ENCODE assay signal across 17 cellular contexts in the genomic region with DNA sequence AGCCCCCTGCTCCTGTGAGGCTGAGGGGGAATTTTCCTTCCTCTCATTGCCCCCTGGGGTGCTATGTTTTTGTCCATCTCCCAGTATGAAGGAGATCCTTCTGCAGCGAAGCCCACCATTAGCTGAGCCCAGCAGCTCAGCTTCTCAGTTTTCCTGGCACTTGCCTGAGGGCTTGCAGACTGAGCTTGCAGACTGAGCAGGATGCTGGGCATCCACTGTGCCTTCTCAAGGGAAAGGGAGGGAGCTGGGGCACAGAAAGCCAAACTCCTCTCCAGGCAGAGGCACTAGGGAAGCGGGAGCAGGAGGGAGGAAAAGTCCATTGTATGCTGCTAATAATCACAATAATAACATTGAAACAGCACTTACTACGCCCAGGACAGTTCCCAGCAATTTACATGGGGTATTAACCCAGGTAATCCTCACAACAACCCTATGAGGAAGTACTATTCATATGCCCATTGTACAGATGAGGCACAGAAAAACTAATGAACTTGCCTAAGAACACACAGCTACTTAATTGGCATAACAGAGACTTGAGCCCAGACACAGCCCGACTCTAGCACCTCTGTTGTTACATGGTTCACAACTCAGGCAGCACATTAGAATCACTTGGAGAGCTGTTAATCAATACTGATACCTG.
DNase-seq lines count a peak whose midpoint lies in the region; ATAC-seq and TF ChIP-seq lines count a peak whose summit lies in the region.
"Had no signal": no experiment of that assay in that cellular context is flagged by ENCODE, and none has a peak within 500 bp of the region (broad histone marks: within the 10 kb centered on the region; RNA-seq: fewer than 3 reads in every experiment).

No MANE protein-coding gene starts in this region.

- peaks cover 5% of the 10 kb centered on the region; the same call in 1 of the 2 replicates for H3K4me1 ChIP-seq in DND-41 (ENCODE audit: insufficient read depth, low read length)
- H3K4me1 ChIP-seq in mesendoderm (ENCODE audit: control insufficient read depth, low read depth, low read length) = no peaks in the 10 kb centered on the region
- H3K4me1 ChIP-seq: Peyer's patch had no signal

- H3K9ac ChIP-seq in DND-41 (ENCODE audit: low read depth, low read length) (no peak overlapping the region), mesendoderm (ENCODE audit: low read length) (no peak overlapping the region)

- H2AK5ac ChIP-seq in mesendoderm (ENCODE audit: low read length) = no peak overlapping the region

- H3K4me3 ChIP-seq in DND-41 (ENCODE audit: low read depth in 1 of 2, low read length in 2 of 2) = no peak overlapping the region
- H3K4me3 ChIP-seq in mesendoderm (ENCODE audit: low read length) = no peak overlapping the region
- H3K4me3 ChIP-seq: Peyer's patch had no signal

- no peak overlapping the region for H2BK15ac ChIP-seq in mesendoderm (replicated peaks; ENCODE audit: low read depth)

- 0 out of 2 replicates have a peak overlapping the region, but pooled peaks have one; percentile 54 for H3K27ac Mint-ChIP-seq in WTC11
- H3K27ac Mint-ChIP-seq in T-cell = no peak overlapping the region
- H3K27ac Mint-ChIP-seq: B cell had no signal

- no peak overlapping the region for H3K23ac ChIP-seq in mesendoderm (ENCODE audit: low read length)

- no CpG with 5 or more reads among the region's 4 CpGs for WGBS in mesendoderm (ENCODE audit: extremely low coverage, insufficient coverage, low lambda C conversion rate)

- 0 out of 2 replicates have a peak overlapping the region, but pooled peaks have one; percentile 41 for H2AFZ ChIP-seq in DND-41 (ENCODE audit: low read depth, low read length)

- no peak overlapping the region for H4K8ac ChIP-seq in mesendoderm (ENCODE audit: low read depth, low read length)

- CTCF ChIA-PET in WTC11 (lab: Charles Lee) = interaction anchor here (0.6 to 3.4 kb wide), 26 partner anchors 10 to 408 kb away, joined by 3 to 32 read pairs (median 4); partner anchors contain the start of gene SSBP2
- CTCF ChIA-PET in T-cell (lab: Charles Lee) = interaction anchor here (0.5 to 1.5 kb wide), 9 partner anchors 10 to 643 kb away, joined by 3 to 6 read pairs (median 3); no protein-coding TSS in a partner anchor

- H3K36me3 ChIP-seq in DND-41 (ENCODE audit: insufficient read depth, low read length) (no peaks in the 10 kb centered on the region), mesendoderm (ENCODE audit: control insufficient read depth, insufficient read depth, low read length) (no peaks in the 10 kb centered on the region)
- H3K36me3 ChIP-seq: Peyer's patch had no signal

- H3K4me1 Mint-ChIP-seq in WTC11 = peaks cover 17% of the 10 kb centered on the region
- peaks cover 6 to 10% (median 8%) of the 10 kb centered on the region in 3 donors for H3K4me1 Mint-ChIP-seq in T-cell
- H3K4me1 Mint-ChIP-seq: B cell had no signal

- no peaks in the 10 kb centered on the region for H4K20me1 ChIP-seq in DND-41 (ENCODE audit: insufficient read depth, low read length)

- H3K4ac ChIP-seq in mesendoderm (ENCODE audit: low read depth, low read length) = no peak overlapping the region

- no peak overlapping the region for H3K56ac ChIP-seq in mesendoderm (ENCODE audit: low read length)

- ATAC-seq in DND-41 (ENCODE audit: insufficient read depth, low read depth) (no peak), HG02870 (IDR thresholded peaks at IDR 0.05; ENCODE audit: unreplicated experiment) (peak; percentile 11), WTC11 (peak; percentile 60), GM21529 (IDR thresholded peaks at IDR 0.05; ENCODE audit: unreplicated experiment) (no peak), T-cell (replicated peaks in 1 of 4) (no peak), GM19463 (IDR thresholded peaks at IDR 0.05; ENCODE audit: unreplicated experiment) (no peak)

- H3K27me3 Mint-ChIP-seq in WTC11 (ENCODE audit: low read depth) = no peaks in the 10 kb centered on the region
- no peaks in the 10 kb centered on the region for H3K27me3 Mint-ChIP-seq in T-cell
- H3K27me3 Mint-ChIP-seq: B cell; CD4-positive, alpha-beta memory T cell had no signal

- H3K9me3 Mint-ChIP-seq in WTC11 (no peaks in the 10 kb centered on the region), T-cell (no peaks in the 10 kb centered on the region)

- TF ChIP-seq CTCF in DND-41 (IDR thresholded peaks at IDR 0.05; ENCODE audit: borderline replicate concordance, extremely low read depth, low read length, poor library complexity, severe bottlenecking) (no peak), WTC11 (IDR thresholded peaks at IDR 0.05) (no peak)

- H3K79me2 ChIP-seq in DND-41 (ENCODE audit: insufficient read depth, low read length) (no peaks in the 10 kb centered on the region), mesendoderm (ENCODE audit: control insufficient read depth, insufficient read depth, low read length) (no peaks in the 10 kb centered on the region)

- H2BK5ac ChIP-seq in mesendoderm (ENCODE audit: low read length) = no peak overlapping the region

- H3K36me3 Mint-ChIP-seq in WTC11 (no peaks in the 10 kb centered on the region), T-cell (no peaks in the 10 kb centered on the region)
- H3K36me3 Mint-ChIP-seq: CD4-positive, alpha-beta memory T cell had no signal

- H3K9me3 ChIP-seq in DND-41 (ENCODE audit: insufficient read depth, low read length, severe bottlenecking) = no peaks in the 10 kb centered on the region
- H3K9me3 ChIP-seq: Peyer's patch had no signal

- no peak overlapping the region for H3K4me3 Mint-ChIP-seq in WTC11
- H3K4me3 Mint-ChIP-seq in T-cell = no peak overlapping the region
- H3K4me3 Mint-ChIP-seq: B cell had no signal

- DNase-seq in DND-41 = no peak
- DNase-seq in WTC11 (ENCODE audit: low spot score) = no peak
- peak; percentile 48 for DNase-seq in mesendoderm
- no peak for DNase-seq in T-cell
- DNase-seq in NCI-H187 (lab: John Stamatoyannopoulos, UW) = no peak
- DNase-seq: DMS79, NCI-H1436 treated with DMSO at 0.1 percent for 48 hours, NCI-H2081 treated with DMSO at 0.1 percent for 48 hours, NCI-H510A had no signal

- no peak overlapping the region for H4K5ac ChIP-seq in mesendoderm (ENCODE audit: low read length)

- H3K4me2 ChIP-seq in DND-41 (ENCODE audit: insufficient read depth, low read length) = no peak overlapping the region
- H3K4me2 ChIP-seq in mesendoderm (ENCODE audit: low read length) = no peak overlapping the region

- no peak overlapping the region for H2BK120ac ChIP-seq in mesendoderm (ENCODE audit: low read depth, low read length)

- H3K18ac ChIP-seq in mesendoderm (ENCODE audit: low read length) = no peak overlapping the region

- H3K27me3 ChIP-seq in DND-41 (ENCODE audit: insufficient read depth, low read length, poor library complexity) (no peaks in the 10 kb centered on the region), mesendoderm (ENCODE audit: insufficient read depth, low read length, poor library complexity) (no peaks in the 10 kb centered on the region)
- H3K27me3 ChIP-seq: Peyer's patch had no signal

- POLR2A ChIA-PET in WTC11 (lab: Charles Lee) (interaction anchor here (1.0 to 1.7 kb wide), 3 partner anchors 12 to 440 kb away, joined by 3 to 5 read pairs (median 3); no protein-coding TSS in a partner anchor), T-cell (lab: Charles Lee) (interaction anchor here in 1 of 2 donors (0.7 kb wide), 1 partner anchor 167 kb away, joined by 16 read pairs; no protein-coding TSS in a partner anchor)

- no peaks in the 10 kb centered on the region for H3K79me1 ChIP-seq in mesendoderm (ENCODE audit: low read length)

- H3K27ac ChIP-seq in DND-41 (ENCODE audit: low read length) (no peak overlapping the region), mesendoderm (ENCODE audit: low read depth, low read length) (no peak overlapping the region)
- H3K27ac ChIP-seq: 22Rv1, HL-60, Peyer's patch had no signal

TF ChIP-seq in WTC11, 78 proteins besides CTCF, POLR2A, EP300 and RAD21:
- TF ChIP-seq GTF2I (CRISPR knock-in tag; conservative IDR thresholded peaks at IDR 0.05) (peak; percentile 52; the same call in 1 of the 2 replicates), TEAD4 (CRISPR knock-in tag; IDR thresholded peaks at IDR 0.05) (no peak), TEAD1 (CRISPR knock-in tag; IDR thresholded peaks at IDR 0.05) (peak; percentile 31; the same call in 1 of the 2 replicates), FOXJ3 (CRISPR knock-in tag; IDR thresholded peaks at IDR 0.05; ENCODE audit: borderline replicate concordance) (no peak)
- TF ChIP-seq, protein P1, sequence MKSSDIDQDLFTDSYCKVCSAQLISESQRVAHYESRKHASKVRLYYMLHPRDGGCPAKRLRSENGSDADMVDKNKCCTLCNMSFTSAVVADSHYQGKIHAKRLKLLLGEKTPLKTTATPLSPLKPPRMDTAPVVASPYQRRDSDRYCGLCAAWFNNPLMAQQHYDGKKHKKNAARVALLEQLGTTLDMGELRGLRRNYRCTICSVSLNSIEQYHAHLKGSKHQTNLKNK (CRISPR knock-in tag; IDR thresholded peaks at IDR 0.05) = no peak

Comparison
In these comparisons a context has a peak if more than half of its experiments do, and no peak if none do; other contexts are left out.
1. ATAC-seq: peak in HG02870 (single experiment) and WTC11 (single experiment); none in DND-41 (single experiment), GM21529 (single experiment), T-cell (0 of 4) and GM19463 (single experiment).